1 cellular context compared by ENCODE assay signal in the genomic region with DNA sequence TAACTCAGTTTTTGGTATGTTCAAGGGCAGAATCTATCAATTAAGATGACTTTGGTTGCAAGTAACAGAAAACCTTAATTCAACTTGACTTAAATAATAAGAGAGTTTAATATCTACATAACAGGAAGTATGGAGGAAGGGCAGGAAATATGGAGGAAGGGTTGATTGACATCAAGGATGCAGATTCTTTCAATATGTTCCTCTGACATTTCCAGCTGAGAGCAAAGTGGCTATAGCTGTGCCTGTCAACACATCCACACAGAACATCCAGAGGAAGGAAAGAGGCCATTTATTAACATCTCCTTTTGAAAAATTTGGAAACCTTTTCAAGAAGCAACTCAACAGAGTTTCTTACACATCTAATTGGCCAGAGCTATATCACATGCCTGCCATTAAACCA.
TF ChIP-seq lines count a peak whose summit lies in the region.

No MANE protein-coding gene starts in this region.

TF ChIP-seq in HepG2, 621 proteins besides CTCF, POLR2A, EP300 and RAD21:
- TF ChIP-seq ZBTB8A (CRISPR knock-in tag; IDR thresholded peaks at IDR 0.05; ENCODE audit: borderline replicate concordance, low read depth) (no peak), MIER3 (CRISPR knock-in tag; IDR thresholded peaks at IDR 0.05; ENCODE audit: borderline replicate concordance) (no peak), ZNF556 (CRISPR knock-in tag; IDR thresholded peaks at IDR 0.05; ENCODE audit: borderline replicate concordance) (no peak), HOXA9 (CRISPR knock-in tag; IDR thresholded peaks at IDR 0.05; ENCODE audit: borderline replicate concordance) (no peak), POLR2G (IDR thresholded peaks at IDR 0.05; ENCODE audit: low read depth, low read length) (no peak), REPIN1 (CRISPR knock-in tag; IDR thresholded peaks at IDR 0.05; ENCODE audit: borderline replicate concordance, low read depth) (no peak), MXD4 (CRISPR knock-in tag; IDR thresholded peaks at IDR 0.05) (no peak), THYN1 (CRISPR knock-in tag; IDR thresholded peaks at IDR 0.05; ENCODE audit: borderline replicate concordance, low read depth) (no peak), KDM2A (CRISPR knock-in tag; IDR thresholded peaks at IDR 0.05; ENCODE audit: borderline replicate concordance, low read depth) (no peak), NR2F6 (IDR thresholded peaks at IDR 0.05) (no peak), NR2F6 (CRISPR knock-in tag; IDR thresholded peaks at IDR 0.05) (no peak)
- TF ChIP-seq, protein P1, sequence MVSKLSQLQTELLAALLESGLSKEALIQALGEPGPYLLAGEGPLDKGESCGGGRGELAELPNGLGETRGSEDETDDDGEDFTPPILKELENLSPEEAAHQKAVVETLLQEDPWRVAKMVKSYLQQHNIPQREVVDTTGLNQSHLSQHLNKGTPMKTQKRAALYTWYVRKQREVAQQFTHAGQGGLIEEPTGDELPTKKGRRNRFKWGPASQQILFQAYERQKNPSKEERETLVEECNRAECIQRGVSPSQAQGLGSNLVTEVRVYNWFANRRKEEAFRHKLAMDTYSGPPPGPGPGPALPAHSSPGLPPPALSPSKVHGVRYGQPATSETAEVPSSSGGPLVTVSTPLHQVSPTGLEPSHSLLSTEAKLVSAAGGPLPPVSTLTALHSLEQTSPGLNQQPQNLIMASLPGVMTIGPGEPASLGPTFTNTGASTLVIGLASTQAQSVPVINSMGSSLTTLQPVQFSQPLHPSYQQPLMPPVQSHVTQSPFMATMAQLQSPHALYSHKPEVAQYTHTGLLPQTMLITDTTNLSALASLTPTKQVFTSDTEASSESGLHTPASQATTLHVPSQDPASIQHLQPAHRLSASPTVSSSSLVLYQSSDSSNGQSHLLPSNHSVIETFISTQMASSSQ (IDR thresholded peaks at IDR 0.05; ENCODE audit: low read depth): no peak
- TF ChIP-seq, protein P1 (CRISPR knock-in tag; IDR thresholded peaks at IDR 0.05; ENCODE audit: borderline replicate concordance): no peak
- TF ChIP-seq, protein P2, sequence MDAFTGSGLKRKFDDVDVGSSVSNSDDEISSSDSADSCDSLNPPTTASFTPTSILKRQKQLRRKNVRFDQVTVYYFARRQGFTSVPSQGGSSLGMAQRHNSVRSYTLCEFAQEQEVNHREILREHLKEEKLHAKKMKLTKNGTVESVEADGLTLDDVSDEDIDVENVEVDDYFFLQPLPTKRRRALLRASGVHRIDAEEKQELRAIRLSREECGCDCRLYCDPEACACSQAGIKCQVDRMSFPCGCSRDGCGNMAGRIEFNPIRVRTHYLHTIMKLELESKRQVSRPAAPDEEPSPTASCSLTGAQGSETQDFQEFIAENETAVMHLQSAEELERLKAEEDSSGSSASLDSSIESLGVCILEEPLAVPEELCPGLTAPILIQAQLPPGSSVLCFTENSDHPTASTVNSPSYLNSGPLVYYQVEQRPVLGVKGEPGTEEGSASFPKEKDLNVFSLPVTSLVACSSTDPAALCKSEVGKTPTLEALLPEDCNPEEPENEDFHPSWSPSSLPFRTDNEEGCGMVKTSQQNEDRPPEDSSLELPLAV (CRISPR knock-in tag; conservative IDR thresholded peaks at IDR 0.05; ENCODE audit: low read depth): no peak
